In genomic region chr7:117130262-117130661, GRCh38 we compare ENCODE assay signal across 16 cellular contexts.
DNase-seq lines count a peak whose midpoint lies in the region; ATAC-seq and TF ChIP-seq lines count a peak whose summit lies in the region.
"Had no signal": no experiment of that assay in that cellular context is flagged by ENCODE, and none has a peak within 500 bp of the region (broad histone marks: within the 10 kb centered on the region; RNA-seq: fewer than 3 reads in every experiment).

No MANE protein-coding gene starts in this region.

- H3K9ac ChIP-seq in IMR-90 (ENCODE audit: low read depth, low read length) (no peak overlapping the region), smooth muscle cell (ENCODE audit: low read depth) (no peak overlapping the region)
- H3K9ac ChIP-seq: KMS-11 had no signal

- peaks cover 78% of the 10 kb centered on the region for H3K4me1 ChIP-seq in ACC112 (ENCODE audit: control insufficient read depth, insufficient read depth, low read length, unreplicated experiment)
- peaks cover 15% of the 10 kb centered on the region for H3K4me1 ChIP-seq in IMR-90 (ENCODE audit: control insufficient read depth, insufficient read depth, low read length)
- peaks cover 22% of the 10 kb centered on the region for H3K4me1 ChIP-seq in smooth muscle cell (ENCODE audit: low read depth)

- H2BK20ac ChIP-seq in IMR-90 (ENCODE audit: low read depth, low read length): no peak overlapping the region

- no peak for DNase-seq in IMR-90
- no peak for DNase-seq in brain microvascular endothelial cell
- DNase-seq in smooth muscle cell (lab: John Stamatoyannopoulos, UW; ENCODE audit: unreplicated experiment): no peak
- DNase-seq in islet precursor cell: no peak
- DNase-seq in NCI-H510A (lab: John Stamatoyannopoulos, UW): no peak
- DNase-seq: BE2C; CD4-positive, alpha-beta memory T cell; DMS153; DMS79 treated with DMSO at 0.1 percent for 48 hours; EL; GDM1; HCEC 1CT had no signal

- H3K79me1 ChIP-seq in IMR-90 (ENCODE audit: low read depth in 1 of 2, low read length in 2 of 2): peaks cover 4 to 6% of the 10 kb centered on the region in 2 experiments; a peak in 1 of 4 replicates

- dilution Hi-C loops in IMR-90 (cut with HindIII; ENCODE audit: low sequenced_read_pairs, unreplicated experiment): no loop called here

- H3K18ac ChIP-seq in IMR-90 (ENCODE audit: low read depth, low read length): no peak overlapping the region

- H4K8ac ChIP-seq in IMR-90 (ENCODE audit: low read depth in 2 of 2, low read length in 2 of 2): 0 out of 4 replicates have a peak overlapping the region, but pooled peaks of 1 of the 2 experiments have one; percentile 35

- TF ChIP-seq CTCF in IMR-90 (conservative IDR thresholded peaks at IDR 0.05; ENCODE audit: low read depth, low read length) (no peak), brain microvascular endothelial cell (IDR thresholded peaks at IDR 0.05; ENCODE audit: low read depth, low read length, missing control alignments) (no peak), smooth muscle cell (IDR thresholded peaks at IDR 0.05; ENCODE audit: borderline replicate concordance, insufficient read depth, poor library complexity, severe bottlenecking) (no peak)

- no CpG with 5 or more reads among the region's 5 CpGs for WGBS in IMR-90 (ENCODE audit: extremely low coverage in 2 of 2, insufficient read length in 1 of 2), 2 experiments
- 60% methylated on average over 5 of the region's 5 CpGs for WGBS in smooth muscle cell (ENCODE audit: low lambda C conversion rate)

- ATAC-seq in IMR-90 (ENCODE audit: low read depth) (no peak), HG02610 (IDR thresholded peaks at IDR 0.05; ENCODE audit: unreplicated experiment) (no peak)

- no peak overlapping the region for H2AK9ac ChIP-seq in IMR-90 (replicated peaks; ENCODE audit: low read depth, low read length, poor library complexity)

- H4K5ac ChIP-seq in IMR-90 (ENCODE audit: low read depth, low read length): no peak overlapping the region

- H3K27me3 ChIP-seq in ACC112 (ENCODE audit: insufficient read depth, low read length): no peaks in the 10 kb centered on the region
- no peaks in the 10 kb centered on the region for H3K27me3 ChIP-seq in IMR-90 (ENCODE audit: control insufficient read depth, insufficient read depth, low read length)
- H3K27me3 ChIP-seq in brain microvascular endothelial cell (replicated peaks): no peaks in the 10 kb centered on the region
- no peaks in the 10 kb centered on the region for H3K27me3 ChIP-seq in smooth muscle cell (ENCODE audit: low read depth)
- H3K27me3 ChIP-seq: BE2C had no signal

- no peak overlapping the region for H3K23ac ChIP-seq in IMR-90 (ENCODE audit: low read depth, low read length)

- H3K36me3 ChIP-seq in ACC112 (ENCODE audit: insufficient read depth, low read length) (no peaks in the 10 kb centered on the region), IMR-90 (ENCODE audit: control insufficient read depth, insufficient read depth, low read length) (no peaks in the 10 kb centered on the region; the same call in 1 of the 2 replicates), brain microvascular endothelial cell (replicated peaks) (no peaks in the 10 kb centered on the region), smooth muscle cell (ENCODE audit: low read depth) (no peaks in the 10 kb centered on the region)

- H2AK5ac ChIP-seq in IMR-90 (ENCODE audit: low read depth, low read length): 0 out of 2 replicates have a peak overlapping the region, but pooled peaks have one; percentile 29

- H2BK5ac ChIP-seq in IMR-90 (ENCODE audit: low read depth, low read length, poor library complexity, severe bottlenecking): no peak overlapping the region

- intact Hi-C loops in IMR-90 (cut with micrococcal nuclease): no loop called here

- H3K79me2 ChIP-seq in ACC112 (ENCODE audit: control insufficient read depth, insufficient read depth, low read length, unreplicated experiment) (peaks cover 3% of the 10 kb centered on the region), smooth muscle cell (ENCODE audit: low read depth) (no peaks in the 10 kb centered on the region)

- H4K20me1 ChIP-seq in IMR-90 (ENCODE audit: insufficient read depth, low read length): no peaks in the 10 kb centered on the region
- no peaks in the 10 kb centered on the region for H4K20me1 ChIP-seq in smooth muscle cell (ENCODE audit: low read depth)

- H3F3A ChIP-seq in smooth muscle cell (ENCODE audit: low read depth): peaks cover 4% of the 10 kb centered on the region

- POLR2A ChIA-PET in IMR-90 (lab: Charles Lee; ENCODE audit: unreplicated experiment): no interaction called here

- H3K27ac ChIP-seq in ACC112 (ENCODE audit: low read depth, low read length): 0 out of 2 replicates have a peak overlapping the region, but pooled peaks have one; percentile 97
- H3K27ac ChIP-seq in IMR-90 (ENCODE audit: insufficient read depth, low read length): no peak overlapping the region
- H3K27ac ChIP-seq in brain microvascular endothelial cell: peak overlapping the region; percentile 96
- H3K27ac ChIP-seq in smooth muscle cell (ENCODE audit: low read depth): peak overlapping the region; percentile 96
- H3K27ac ChIP-seq: C4-2B, KMS-11 had no signal

- in situ Hi-C loops in IMR-90 (cut with MboI; ENCODE audit: low sequenced_read_pairs) (no loop called here), brain microvascular endothelial cell (cut with HindIII; ENCODE audit: low pct_ligation_motif_present, low sequenced_read_pairs) (no loop called here)

- no peak overlapping the region for H2BK15ac ChIP-seq in IMR-90 (ENCODE audit: low read depth, low read length)

- BruUV-seq in IMR-90 (replicated peaks; lab: Mats Ljungman, UMichigan): no TSS peak

- H2AFZ ChIP-seq in ACC112 (ENCODE audit: low read length, unreplicated experiment) (no peak overlapping the region), IMR-90 (replicated peaks; ENCODE audit: low read length, poor library complexity) (no peak overlapping the region), smooth muscle cell (ENCODE audit: low read depth) (no peak overlapping the region)

- no peak for TF ChIP-seq RAD21 in IMR-90 (IDR thresholded peaks at IDR 0.05; ENCODE audit: low read length)

- H2BK120ac ChIP-seq in IMR-90 (ENCODE audit: low read depth, low read length): peak overlapping the region; percentile 16; the same call in 1 of the 2 replicates

- H3K4me3 ChIP-seq in ACC112 (ENCODE audit: low read depth, low read length): no peak overlapping the region
- no peak overlapping the region for H3K4me3 ChIP-seq in IMR-90 (ENCODE audit: insufficient read depth, low read depth, low read length)
- no peak overlapping the region for H3K4me3 ChIP-seq in brain microvascular endothelial cell (ENCODE audit: low read depth, low read length)
- H3K4me3 ChIP-seq in smooth muscle cell: no peak overlapping the region

- H3K56ac ChIP-seq in IMR-90 (ENCODE audit: extremely low read depth, insufficient read depth, low read length): no peak overlapping the region

- no peak overlapping the region for H3K14ac ChIP-seq in IMR-90 (replicated peaks; ENCODE audit: low read depth, low read length)

- H3K4me2 ChIP-seq in IMR-90 (ENCODE audit: low read depth, low read length): no peak overlapping the region
- peak overlapping the region; percentile 2 for H3K4me2 ChIP-seq in smooth muscle cell
- H3K4me2 ChIP-seq: KMS-11 had no signal

- CTCF ChIA-PET in IMR-90 (lab: Yijun Ruan, JAX): interaction anchor here (1.2 kb wide), 1 partner anchor 11 kb away, joined by 4 read pairs; no protein-coding TSS in a partner anchor

- no peaks in the 10 kb centered on the region for H3K9me1 ChIP-seq in IMR-90 (ENCODE audit: insufficient read depth, low read length)

- H4K91ac ChIP-seq in IMR-90 (ENCODE audit: insufficient read depth, low read depth, low read length): no peak overlapping the region

- H3K9me3 ChIP-seq in IMR-90 (ENCODE audit: control insufficient read depth, insufficient read depth, low read length) (no peaks in the 10 kb centered on the region), smooth muscle cell (replicated peaks; ENCODE audit: low read depth) (no peaks in the 10 kb centered on the region)
- H3K9me3 ChIP-seq: BE2C had no signal

- H3K4ac ChIP-seq in IMR-90 (ENCODE audit: low read depth, low read length): peak overlapping the region; percentile 37; the same call in 1 of the 2 replicates

- no peak for TF ChIP-seq POLR2A in IMR-90 (IDR thresholded peaks at IDR 0.05; ENCODE audit: low read depth, low read length)

TF ChIP-seq in IMR-90, 13 proteins besides CTCF, POLR2A, EP300 and RAD21:
- TF ChIP-seq USF2 (IDR thresholded peaks at IDR 0.05; ENCODE audit: low read depth, low read length) (no peak), RCOR1 (IDR thresholded peaks at IDR 0.05; ENCODE audit: insufficient replicate concordance, low read length) (no peak), FOS (IDR thresholded peaks at IDR 0.05; ENCODE audit: low read depth, low read length) (no peak), MAZ (IDR thresholded peaks at IDR 0.05; ENCODE audit: borderline replicate concordance, low read depth, low read length) (no peak), RFX5 (IDR thresholded peaks at IDR 0.05; ENCODE audit: low read depth, low read length) (no peak), ELK1 (IDR thresholded peaks at IDR 0.05; ENCODE audit: borderline replicate concordance, low read depth, low read length) (no peak), MXI1 (IDR thresholded peaks at IDR 0.05; ENCODE audit: borderline replicate concordance, low read depth, low read length) (no peak), BHLHE40 (IDR thresholded peaks at IDR 0.05; ENCODE audit: low read depth, low read length) (no peak), CEBPB (IDR thresholded peaks at IDR 0.05; ENCODE audit: low read depth, low read length) (no peak), CHD1 (IDR thresholded peaks at IDR 0.05; ENCODE audit: low read depth, low read length) (no peak), SMC3 (IDR thresholded peaks at IDR 0.05; ENCODE audit: low read depth, low read length) (no peak), MAFK (IDR thresholded peaks at IDR 0.05; ENCODE audit: low read depth, low read length) (no peak), NFE2L2 (IDR thresholded peaks at IDR 0.05; ENCODE audit: low read depth, low read length) (no peak)
TF ChIP-seq in IMR-90: peak in this region for 0.
